ENCODE assay signal across 24 cellular contexts in the genomic region with DNA sequence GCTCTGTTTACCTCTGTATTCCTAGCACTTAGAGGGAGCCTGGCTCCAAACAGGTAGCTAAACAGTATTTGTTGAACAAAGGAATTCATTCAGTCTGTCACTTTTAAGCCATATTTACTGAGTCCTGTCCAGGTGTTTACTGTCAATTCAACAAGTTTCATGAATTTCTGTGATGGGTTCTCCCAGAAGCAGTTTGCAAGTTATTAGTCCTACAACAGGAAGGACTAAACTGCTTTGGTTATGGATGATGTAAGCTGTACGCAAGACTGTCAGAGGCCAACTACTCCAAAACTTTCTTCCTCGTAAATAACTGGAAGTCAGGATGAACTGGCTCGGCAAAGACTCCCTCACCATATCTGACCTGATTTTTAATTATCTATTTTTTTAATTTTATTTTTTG. TPM values are rescaled to one million over a fixed set of nuclear protein-coding genes. Genes with fewer than 3 reads are reported as not detected.
A peak's percentile ranks its signal among the peaks of the same experiment; 100 is the strongest.
DNase-seq lines count a peak whose midpoint lies in the region; FAIRE-seq and TF ChIP-seq lines count a peak whose summit lies in the region.
"Had no signal": no experiment of that assay in that cellular context is flagged by ENCODE, and none has a peak within 500 bp of the region (broad histone marks: within the 10 kb centered on the region; RNA-seq: fewer than 3 reads in every experiment).

No MANE protein-coding gene starts in this region.

- peaks cover 15% of the 10 kb centered on the region for H3K4me1 Mint-ChIP-seq in glutamatergic neuron (ENCODE audit: low read depth, unreplicated experiment)

- H3K27ac Mint-ChIP-seq in glutamatergic neuron (ENCODE audit: unreplicated experiment), result peak overlapping the region; percentile 5
- H3K27ac Mint-ChIP-seq: activated B cell treated with CpG ODN at 0.5 μM for 24 hours; activated CD4-positive, alpha-beta memory T cell treated with anti-CD3 and anti-CD28 coated beads for 36 hours had no signal

- DNase-seq in H4 (ENCODE audit: low spot score) (peak; percentile 15), SK-N-MC (ENCODE audit: low read depth, low spot score) (no peak), glutamatergic neuron (no peak), posterior cingulate gyrus (no peak), small intestine (no peak), hepatic stellate cell (ENCODE audit: low spot score) (no peak)
- DNase-seq: activated B cell treated with CpG ODN at 0.5 μM for 24 hours; activated CD4-positive, alpha-beta memory T cell treated with anti-CD3 and anti-CD28 coated beads for 36 hours; DMS79; effector CD4-positive, alpha-beta T cell; foreskin keratinocyte; hypothalamus; naive thymus-derived CD8-positive, alpha-beta T cell; NCI-H1105; NCI-H2029 treated with DMSO at 0.1 percent for 48 hours; NCI-H226; NCI-H774; stomach; T1000; transverse colon had no signal

- H3K9me3 Mint-ChIP-seq in glutamatergic neuron (ENCODE audit: unreplicated experiment), result no peaks in the 10 kb centered on the region
- H3K9me3 Mint-ChIP-seq: activated B cell treated with CpG ODN at 0.5 μM for 24 hours; activated CD4-positive, alpha-beta memory T cell treated with anti-CD3 and anti-CD28 coated beads for 36 hours; naive thymus-derived CD8-positive, alpha-beta T cell had no signal

- H3K27me3 ChIP-seq in BLaER1 treated with 17β-estradiol and CSF1 and Interleukin-3, amounts not matched to agents 10 nM and 100 nM, result no peaks in the 10 kb centered on the region
- H3K27me3 ChIP-seq in small intestine (ENCODE audit: control insufficient read depth in 2 of 2, insufficient read depth in 2 of 2, low read length in 2 of 2), result no peaks in the 10 kb centered on the region
- H3K27me3 ChIP-seq: foreskin keratinocyte, stomach, transverse colon had no signal

- peak overlapping the region; percentile 31 to 69 (median 51); a peak in 21 of 22 replicates for H3K4me2 ChIP-seq in BLaER1 treated with 17β-estradiol and CSF1 and Interleukin-3, amounts not matched to agents 10 nM and 100 nM

- intact Hi-C loops in posterior cingulate gyrus (cut with DNase I), result no loop called here

- FAIRE-seq in small intestine (lab: Jason Lieb, UNC), result no peak
- FAIRE-seq: H54 had no signal

- peaks cover 16 to 85% (median 50%) of the 10 kb centered on the region in 11 experiments; a peak in 18 of 22 replicates for H4K20me1 ChIP-seq in BLaER1 treated with 17β-estradiol and CSF1 and Interleukin-3, amounts not matched to agents 10 nM and 100 nM

- H3K36me3 ChIP-seq in BLaER1 treated with 17β-estradiol and CSF1 and Interleukin-3, amounts not matched to agents 10 nM and 100 nM, result peaks cover 0 to 26% (median 12%) of the 10 kb centered on the region in 11 experiments; a peak in 13 of 22 replicates
- H3K36me3 ChIP-seq in SK-N-MC (ENCODE audit: insufficient read depth, low read length), result no peaks in the 10 kb centered on the region
- no peaks in the 10 kb centered on the region for H3K36me3 ChIP-seq in small intestine (ENCODE audit: control insufficient read depth in 2 of 2, insufficient read depth in 2 of 2, low read length in 2 of 2)
- H3K36me3 ChIP-seq: stomach, transverse colon had no signal

- 92 to 95% (median 95%) methylated on average over 3 of the region's 3 CpGs for WGBS in small intestine, 3 donors

- H3K9me3 ChIP-seq in BLaER1 treated with 17β-estradiol and CSF1 and Interleukin-3, amounts not matched to agents 10 nM and 100 nM (replicated peaks in 1 of 11), result peaks cover 0 to 10% (median 0%) of the 10 kb centered on the region in 11 experiments; a peak in 7 of 22 replicates
- no peaks in the 10 kb centered on the region for H3K9me3 ChIP-seq in SK-N-MC (ENCODE audit: low read depth, low read length)
- no peaks in the 10 kb centered on the region for H3K9me3 ChIP-seq in small intestine (ENCODE audit: control insufficient read depth, low read depth)
- H3K9me3 ChIP-seq: stomach, transverse colon had no signal

- H3K9ac ChIP-seq in BLaER1 treated with 17β-estradiol and CSF1 and Interleukin-3, amounts not matched to agents 10 nM and 100 nM, result peak overlapping the region in 1 of 11 experiments; percentile 19; a peak in 1 of 22 replicates
- H3K9ac ChIP-seq in SK-N-MC (ENCODE audit: insufficient read length), result peak overlapping the region; percentile 7

- no peaks in the 10 kb centered on the region for H3K27me3 Mint-ChIP-seq in glutamatergic neuron (ENCODE audit: unreplicated experiment)
- H3K27me3 Mint-ChIP-seq: activated B cell treated with CpG ODN at 0.5 μM for 24 hours; activated CD4-positive, alpha-beta memory T cell treated with anti-CD3 and anti-CD28 coated beads for 36 hours; naive thymus-derived CD8-positive, alpha-beta T cell had no signal

- peak overlapping the region in 3 of 11 experiments; percentile 6 to 36 (median 33); a peak in 3 of 22 replicates for H3K27ac ChIP-seq in BLaER1 treated with 17β-estradiol and CSF1 and Interleukin-3, amounts not matched to agents 10 nM and 100 nM
- peak overlapping the region; percentile 60; the same call in 1 of the 2 replicates for H3K27ac ChIP-seq in SK-N-MC
- no peak overlapping the region for H3K27ac ChIP-seq in small intestine (ENCODE audit: low read depth in 1 of 2, low read length in 1 of 2)
- H3K27ac ChIP-seq: epithelial cell of prostate, foreskin keratinocyte, stomach, transverse colon had no signal

- no peak overlapping the region for H3K4me3 ChIP-seq in BLaER1 treated with 17β-estradiol and CSF1 and Interleukin-3, amounts not matched to agents 10 nM and 100 nM
- H3K4me3 ChIP-seq in SK-N-MC (no peak overlapping the region), small intestine (ENCODE audit: low read depth in 1 of 2, low read length in 2 of 2) (no peak overlapping the region)
- H3K4me3 ChIP-seq: stomach, transverse colon had no signal

- H3K4me3 Mint-ChIP-seq in glutamatergic neuron (ENCODE audit: unreplicated experiment), result no peak overlapping the region
- H3K4me3 Mint-ChIP-seq: activated B cell treated with CpG ODN at 0.5 μM for 24 hours; activated CD4-positive, alpha-beta memory T cell treated with anti-CD3 and anti-CD28 coated beads for 36 hours; naive thymus-derived CD8-positive, alpha-beta T cell had no signal

- TF ChIP-seq CTCF in glutamatergic neuron (IDR thresholded peaks at IDR 0.05; ENCODE audit: partially characterized antibody, unreplicated experiment), result no peak

- H3K36me3 Mint-ChIP-seq in glutamatergic neuron (ENCODE audit: unreplicated experiment), result no peaks in the 10 kb centered on the region
- H3K36me3 Mint-ChIP-seq: activated CD4-positive, alpha-beta memory T cell treated with anti-CD3 and anti-CD28 coated beads for 36 hours had no signal

- peaks cover 27 to 50% (median 42%) of the 10 kb centered on the region in 10 experiments for H3K4me1 ChIP-seq in BLaER1 treated with 17β-estradiol and CSF1 and Interleukin-3, amounts not matched to agents 10 nM and 100 nM
- no peaks in the 10 kb centered on the region for H3K4me1 ChIP-seq in small intestine (ENCODE audit: control insufficient read depth in 2 of 2, insufficient read depth in 1 of 2, low read depth in 1 of 2, low read length in 1 of 2)
- H3K4me1 ChIP-seq: foreskin keratinocyte had no signal

RNA-seq across cellular contexts. Expression of a gene that starts 25.1 kb away (rescaled TPM):
- 4.0 and 5.0 TPM in 2 replicates for total RNA-seq in H4 (2014; rRNA removed; shearing (Covaris generic))
- 23.0 TPM for total RNA-seq in glutamatergic neuron (ENCODE audit: unreplicated experiment)
- 1 to 10 TPM in 2 of 3 donors, not detected in 1; 2.7 to 6.8 TPM for polyA plus RNA-seq in small intestine

RNA-seq across cellular contexts. Expression of a gene that starts 37.4 kb away (rescaled TPM):
- total RNA-seq in H4 (2014; rRNA removed; shearing (Covaris generic)), result not detected in 2 replicates
- 3.5 TPM for total RNA-seq in glutamatergic neuron (ENCODE audit: unreplicated experiment)
- polyA plus RNA-seq in small intestine, result 10 to 100 TPM in 1 of 3 donors, 1 to 10 TPM in 2; 5.4 to 32.3 (median 9.4) TPM
- total RNA-seq: LHCN-M2 had no signal

RNA-seq across cellular contexts. Expression of a gene that starts 41.8 kb away (rescaled TPM):
- 0.10 and 6.1 TPM in 2 replicates for total RNA-seq in H4 (2014; rRNA removed; shearing (Covaris generic))
- 8.0 TPM for total RNA-seq in glutamatergic neuron (ENCODE audit: unreplicated experiment)
- 1 to 10 TPM in 2 of 3 donors, under 1 TPM in 1; 0.67 to 4.9 (median 2.7) TPM for polyA plus RNA-seq in small intestine
